8 cellular contexts compared by ENCODE assay signal in the genomic region with DNA sequence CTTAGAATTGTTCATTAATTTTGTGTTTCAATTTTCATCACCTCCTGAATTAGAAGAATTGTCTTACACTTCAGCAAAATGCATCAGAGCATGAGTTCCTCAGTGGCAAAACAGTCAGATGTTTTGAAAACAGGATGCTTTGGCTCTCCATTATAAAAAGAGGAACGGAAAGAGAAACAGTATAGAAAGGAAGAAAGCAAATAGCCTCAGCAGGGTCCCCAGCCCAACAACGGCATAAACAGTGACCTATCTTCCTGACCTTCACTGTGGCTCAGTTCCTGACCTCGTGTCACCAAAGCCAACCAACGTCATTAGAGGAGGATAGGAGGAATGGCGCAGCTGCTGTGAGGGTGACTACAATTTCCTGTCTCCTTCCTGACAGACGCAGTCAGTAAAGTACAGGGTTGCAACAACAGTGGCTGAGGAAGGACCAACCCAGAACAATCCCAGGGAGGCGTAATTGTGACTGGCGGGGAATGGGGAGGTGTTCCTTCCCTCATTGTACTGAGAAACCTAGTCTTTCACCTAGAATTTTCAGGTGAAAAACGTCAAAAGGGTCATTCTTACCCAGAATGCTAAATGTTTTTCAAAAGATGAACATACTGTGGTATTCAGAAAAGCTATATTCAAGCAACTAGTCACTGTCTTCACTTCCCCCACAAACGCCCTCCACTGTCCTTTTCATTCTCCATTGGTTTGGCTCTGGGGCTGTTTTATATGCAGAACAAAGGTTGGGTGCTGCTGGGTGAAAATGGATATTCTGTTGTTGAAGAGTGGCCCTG.
DNase-seq lines count a peak whose midpoint lies in the region; ATAC-seq and TF ChIP-seq lines count a peak whose summit lies in the region.

No MANE protein-coding gene starts in this region.

- peak overlapping the region; percentile 90 for H3K27ac ChIP-seq in left ventricle myocardium inferior (replicated peaks)

- peaks cover 94% of the 10 kb centered on the region for H3K4me1 ChIP-seq in left ventricle myocardium inferior

- ATAC-seq in GM18499 (IDR thresholded peaks at IDR 0.05; ENCODE audit: insufficient read depth, unreplicated experiment) (peak; percentile 84), HG02759 (IDR thresholded peaks at IDR 0.05; ENCODE audit: unreplicated experiment) (peak; percentile 82)

- no peak for TF ChIP-seq CTCF in left ventricle myocardium inferior (IDR thresholded peaks at IDR 0.05; ENCODE audit: borderline replicate concordance)

- H3K27me3 ChIP-seq in left ventricle myocardium inferior (ENCODE audit: low read depth), result no peaks in the 10 kb centered on the region

- DNase-seq in OCI-M1 (lab: John Stamatoyannopoulos, UW), result peak; percentile 52
- peak; percentile 56 for DNase-seq in activated T-helper 9 cell treated with anti-CD3 and anti-CD28 coated beads, Interleukin-2, amount 50 U/mL, for 16 hours (ENCODE audit: low read depth)
- peak; percentile 69 for DNase-seq in left ventricle myocardium inferior
- peak; percentile 46 to 63 (median 53) for DNase-seq in stimulated activated CD4-positive, alpha-beta T cell treated with anti-CD3 and anti-CD28 coated beads, Interleukin-12 subunit alpha, Interleukin-12 subunit beta, amount 100 ng/mL, for 48 hours (ENCODE audit: low read depth in 2 of 3, low spot score in 1 of 3)
- DNase-seq in NCI-H1417 treated with DMSO at 0.1 percent for 48 hours (lab: John Stamatoyannopoulos, UW), result no peak
- DNase-seq in GM19240 (ENCODE audit: insufficient read length, low spot score), result no peak

- H3K9me3 ChIP-seq in left ventricle myocardium inferior (replicated peaks), result no peaks in the 10 kb centered on the region

- intact Hi-C loops in left ventricle myocardium inferior (cut with micrococcal nuclease), result no loop called here

- H3K36me3 ChIP-seq in left ventricle myocardium inferior, result no peaks in the 10 kb centered on the region

- H3K4me3 ChIP-seq in left ventricle myocardium inferior, result peak overlapping the region; percentile 74

Comparison
In these comparisons a context has a peak if more than half of its experiments do, and no peak if none do; other contexts are left out.
1. DNase-seq: peak in OCI-M1 (single experiment), activated T-helper 9 cell treated with anti-CD3 and anti-CD28 coated beads, Interleukin-2, amount 50 U/mL, for 16 hours (single experiment), left ventricle myocardium inferior (single experiment) and stimulated activated CD4-positive, alpha-beta T cell treated with anti-CD3 and anti-CD28 coated beads, Interleukin-12 subunit alpha, Interleukin-12 subunit beta, amount 100 ng/mL, for 48 hours (3 of 3); none in NCI-H1417 treated with DMSO at 0.1 percent for 48 hours (single experiment) and GM19240 (single experiment).